ENCODE assay signal across 19 cellular contexts in genomic region chr14:90561920-90562319, GRCh38.
DNase-seq lines count a peak whose midpoint lies in the region; ATAC-seq, FAIRE-seq and TF ChIP-seq lines count a peak whose summit lies in the region.
"Had no signal": no experiment of that assay in that cellular context is flagged by ENCODE, and none has a peak within 500 bp of the region (broad histone marks: within the 10 kb centered on the region; RNA-seq: fewer than 3 reads in every experiment).

No MANE protein-coding gene starts in this region.

- no peak overlapping the region for H3K56ac ChIP-seq in H1 (replicated peaks; ENCODE audit: insufficient read length, low read depth, low read length)

- peaks cover 0 to 5% (median under 1%) of the 10 kb centered on the region in 4 experiments; a peak in 3 of 7 replicates for H3K4me1 ChIP-seq in H1 (replicated peaks in 1 of 4; ENCODE audit: control insufficient read depth in 3 of 4, insufficient read depth in 4 of 4, low read length in 3 of 4)
- no peaks in the 10 kb centered on the region for H3K4me1 ChIP-seq in aorta (ENCODE audit: control insufficient read depth in 1 of 2, insufficient read depth in 2 of 2, low read length in 2 of 2)
- H3K4me1 ChIP-seq: HAP-1 had no signal

- no peak overlapping the region for H4K91ac ChIP-seq in H1 (replicated peaks; ENCODE audit: insufficient read length, low read length)

- CTCF ChIA-PET in H1 (lab: Charles Lee; ENCODE audit: partially characterized antibody) = interaction anchor here (0.9 to 3.4 kb wide), 12 partner anchors 7 to 196 kb away, joined by 3 to 12 read pairs (median 4); no protein-coding TSS in a partner anchor

- no peak overlapping the region for H2BK5ac ChIP-seq in H1 (ENCODE audit: low read depth, low read length)

- 0 out of 2 replicates have a peak overlapping the region, but pooled peaks have one; percentile 4 for H4K8ac ChIP-seq in H1 (ENCODE audit: extremely low read depth, insufficient read depth, low read length)

- no peak overlapping the region for H3K27ac Mint-ChIP-seq in natural killer cell treated with Interleukin-12 subunit alpha and Interleukin-12 subunit beta and Interleukin-15 and Interleukin-18, amount 100 ng/mL, for 72 hours
- no peak overlapping the region for H3K27ac Mint-ChIP-seq in natural killer cell
- no peak overlapping the region for H3K27ac Mint-ChIP-seq in stimulated activated memory B cell treated with anti-CD40 and anti-IgM and Interleukin-4, amounts not matched to agents 10 μg/mL and 1 μg/mL and 100 μg/mL, for 72 hours
- H3K27ac Mint-ChIP-seq in endothelial cell (ENCODE audit: unreplicated experiment) = no peak overlapping the region
- H3K27ac Mint-ChIP-seq: CD4-positive, alpha-beta memory T cell; GM23338; HFFc6 had no signal

- TF ChIP-seq CTCF in natural killer cell (IDR thresholded peaks at IDR 0.05) (no peak), H1 (IDR thresholded peaks at IDR 0.05; ENCODE audit: control extremely low read depth in 1 of 3, insufficient read depth in 1 of 3, low read depth in 1 of 3, low read length in 3 of 3) (no peak), endothelial cell (IDR thresholded peaks at IDR 0.05; ENCODE audit: unreplicated experiment) (no peak)

- DNase-seq in natural killer cell treated with Interleukin-12 subunit alpha and Interleukin-12 subunit beta and Interleukin-15 and Interleukin-18, amount 100 ng/mL, for 72 hours (ENCODE audit: low spot score) = peak; percentile 12
- DNase-seq in natural killer cell = no peak
- DNase-seq in H1 (ENCODE audit: low read depth in 1 of 2, low spot score in 2 of 2) = no peak
- DNase-seq in aorta = peak; percentile 29 to 70
- DNase-seq in endothelial cell (ENCODE audit: low spot score) = no peak
- no peak for DNase-seq in stimulated activated naive CD4-positive, alpha-beta T cell treated with Interleukin-2 at 50 U/mL for 16 hours (lab: John Stamatoyannopoulos, UW)
- DNase-seq in LoVo (ENCODE audit: low spot score) = no peak
- DNase-seq: Calu3; CD4-positive, alpha-beta memory T cell; COR-L47; DMS53; GF-D8; HFFc6 had no signal

- WGBS in H1 (ENCODE audit: extremely low coverage in 1 of 2, insufficient coverage in 1 of 2, insufficient read length in 1 of 2, insufficient replicate concordance in 2 of 2, low coverage in 1 of 2, low lambda C conversion rate in 2 of 2, missing lambda C conversion rate in 1 of 2), 2 experiments = 87% methylated on average over 7 of the region's 7 CpGs; no CpG with 5 or more reads in 1 of the 2 experiments
- 94 to 96% methylated on average over 7 of the region's 7 CpGs for WGBS in aorta, 2 donors

- no peak overlapping the region for H3K23ac ChIP-seq in H1 (ENCODE audit: insufficient read length)

- no peak overlapping the region for H3K18ac ChIP-seq in H1 (ENCODE audit: extremely low read depth, low read length)

- no peak overlapping the region for H2AK5ac ChIP-seq in H1 (ENCODE audit: low read depth, low read length)

- no peaks in the 10 kb centered on the region for H3K27me3 Mint-ChIP-seq in natural killer cell treated with Interleukin-12 subunit alpha and Interleukin-12 subunit beta and Interleukin-15 and Interleukin-18, amount 100 ng/mL, for 72 hours
- no peaks in the 10 kb centered on the region for H3K27me3 Mint-ChIP-seq in natural killer cell (ENCODE audit: low read depth in 2 of 2)
- no peaks in the 10 kb centered on the region for H3K27me3 Mint-ChIP-seq in stimulated activated memory B cell treated with anti-CD40 and anti-IgM and Interleukin-4, amounts not matched to agents 10 μg/mL and 1 μg/mL and 100 μg/mL, for 72 hours
- peaks cover 2% of the 10 kb centered on the region for H3K27me3 Mint-ChIP-seq in endothelial cell (ENCODE audit: unreplicated experiment)
- H3K27me3 Mint-ChIP-seq: CD4-positive, alpha-beta memory T cell had no signal

- no peaks in the 10 kb centered on the region for H3K36me3 ChIP-seq in H1 (ENCODE audit: control insufficient read depth in 2 of 4, insufficient read depth in 4 of 4, low read length in 3 of 4)
- H3K36me3 ChIP-seq in aorta (ENCODE audit: control insufficient read depth in 1 of 2, insufficient read depth in 2 of 2, low read length in 1 of 2) = no peaks in the 10 kb centered on the region
- H3K36me3 ChIP-seq: HAP-1 had no signal

- no peak overlapping the region for H3K4me3 ChIP-seq in H1 (ENCODE audit: extremely low read depth in 1 of 4, insufficient read depth in 2 of 4, low read depth in 3 of 4, low read length in 4 of 4)
- H3K4me3 ChIP-seq in aorta (ENCODE audit: low read length in 2 of 2) = no peak overlapping the region
- H3K4me3 ChIP-seq: GM23338, HAP-1 had no signal

- H2BK12ac ChIP-seq in H1 (ENCODE audit: low read depth, low read length) = no peak overlapping the region

- no peaks in the 10 kb centered on the region for H3K36me3 Mint-ChIP-seq in natural killer cell treated with Interleukin-12 subunit alpha and Interleukin-12 subunit beta and Interleukin-15 and Interleukin-18, amount 100 ng/mL, for 72 hours
- H3K36me3 Mint-ChIP-seq in natural killer cell (no peaks in the 10 kb centered on the region), endothelial cell (ENCODE audit: low read depth, unreplicated experiment) (peaks cover 8% of the 10 kb centered on the region)
- H3K36me3 Mint-ChIP-seq in stimulated activated memory B cell treated with anti-CD40 and anti-IgM and Interleukin-4, amounts not matched to agents 10 μg/mL and 1 μg/mL and 100 μg/mL, for 72 hours = no peaks in the 10 kb centered on the region
- H3K36me3 Mint-ChIP-seq: CD4-positive, alpha-beta memory T cell had no signal

- intact Hi-C loops in natural killer cell (cut with micrococcal nuclease) = no loop called here
- intact Hi-C loops in aorta (cut with DNase I) = no loop called here

- peak overlapping the region; percentile 25 for H2BK15ac ChIP-seq in H1 (ENCODE audit: low read length)

- H2BK120ac ChIP-seq in H1 (replicated peaks; ENCODE audit: low read depth, low read length) = no peak overlapping the region

- H3K23me2 ChIP-seq in H1 (ENCODE audit: low read depth, low read length) = no peaks in the 10 kb centered on the region

- H3K79me2 ChIP-seq in H1 (ENCODE audit: control insufficient read depth in 1 of 2, insufficient read depth in 2 of 2, low read length in 2 of 2) = no peaks in the 10 kb centered on the region

- H3K4me1 Mint-ChIP-seq in natural killer cell treated with Interleukin-12 subunit alpha and Interleukin-12 subunit beta and Interleukin-15 and Interleukin-18, amount 100 ng/mL, for 72 hours (ENCODE audit: low read depth in 2 of 2) = no peaks in the 10 kb centered on the region
- H3K4me1 Mint-ChIP-seq in natural killer cell (no peaks in the 10 kb centered on the region), endothelial cell (ENCODE audit: unreplicated experiment) (no peaks in the 10 kb centered on the region)
- H3K4me1 Mint-ChIP-seq in stimulated activated memory B cell treated with anti-CD40 and anti-IgM and Interleukin-4, amounts not matched to agents 10 μg/mL and 1 μg/mL and 100 μg/mL, for 72 hours = no peaks in the 10 kb centered on the region
- H3K4me1 Mint-ChIP-seq: CD4-positive, alpha-beta memory T cell had no signal

- H4K5ac ChIP-seq in H1 (ENCODE audit: insufficient read length, low read depth, low read length) = no peak overlapping the region

- no peak overlapping the region for H3K4ac ChIP-seq in H1 (replicated peaks; ENCODE audit: insufficient read length, low read depth, low read length)

- no peak overlapping the region for H3K4me2 ChIP-seq in H1 (ENCODE audit: insufficient read depth in 1 of 2, low read depth in 2 of 2, low read length in 2 of 2)
- H3K4me2 ChIP-seq: GM23338 had no signal

- H3K9me3 Mint-ChIP-seq in natural killer cell treated with Interleukin-12 subunit alpha and Interleukin-12 subunit beta and Interleukin-15 and Interleukin-18, amount 100 ng/mL, for 72 hours = no peaks in the 10 kb centered on the region
- H3K9me3 Mint-ChIP-seq in natural killer cell (no peaks in the 10 kb centered on the region), endothelial cell (ENCODE audit: unreplicated experiment) (no peaks in the 10 kb centered on the region)
- H3K9me3 Mint-ChIP-seq in stimulated activated memory B cell treated with anti-CD40 and anti-IgM and Interleukin-4, amounts not matched to agents 10 μg/mL and 1 μg/mL and 100 μg/mL, for 72 hours = no peaks in the 10 kb centered on the region
- H3K9me3 Mint-ChIP-seq: CD4-positive, alpha-beta memory T cell; GM23338; HFFc6 had no signal

- no peaks in the 10 kb centered on the region for H4K20me1 ChIP-seq in H1 (replicated peaks in 1 of 2; ENCODE audit: control insufficient read depth in 1 of 2, insufficient read depth in 2 of 2, low read length in 2 of 2)

- POLR2A ChIA-PET in H1 (lab: Charles Lee; ENCODE audit: partially characterized antibody) = interaction anchor here (0.9 to 1.1 kb wide), 2 partner anchors 11 to 102 kb away, joined by 3 read pairs; no protein-coding TSS in a partner anchor

- no peak for TF ChIP-seq EP300 in H1 (IDR thresholded peaks at IDR 0.05; ENCODE audit: borderline replicate concordance in 1 of 2, low read depth in 2 of 2, low read length in 2 of 2)

- no peak overlapping the region for H3K4me3 Mint-ChIP-seq in natural killer cell treated with Interleukin-12 subunit alpha and Interleukin-12 subunit beta and Interleukin-15 and Interleukin-18, amount 100 ng/mL, for 72 hours
- no peak overlapping the region for H3K4me3 Mint-ChIP-seq in natural killer cell
- no peak overlapping the region for H3K4me3 Mint-ChIP-seq in stimulated activated memory B cell treated with anti-CD40 and anti-IgM and Interleukin-4, amounts not matched to agents 10 μg/mL and 1 μg/mL and 100 μg/mL, for 72 hours
- no peak overlapping the region for H3K4me3 Mint-ChIP-seq in endothelial cell (ENCODE audit: unreplicated experiment)
- H3K4me3 Mint-ChIP-seq: CD4-positive, alpha-beta memory T cell; GM23338; HFFc6 had no signal

- no peak overlapping the region for H3K9ac ChIP-seq in H1 (replicated peaks in 1 of 4; ENCODE audit: extremely low read depth in 1 of 4, low read depth in 3 of 4, low read length in 3 of 4)

- TF ChIP-seq POLR2A in H1 (IDR thresholded peaks at IDR 0.05; ENCODE audit: control extremely low read depth in 1 of 2, low read depth in 2 of 2, low read length in 2 of 2) = no peak

- H2AFZ ChIP-seq in H1 (ENCODE audit: low read length) = no peak overlapping the region
- H2AFZ ChIP-seq: GM23338 had no signal

- H3K14ac ChIP-seq in H1 (ENCODE audit: insufficient read length) = no peak overlapping the region

- H3K9me3 ChIP-seq in H1 (ENCODE audit: insufficient read depth in 2 of 2, low read depth in 1 of 2, low read length in 1 of 2) (peaks cover 0 to 3% of the 10 kb centered on the region in 2 experiments; a peak in 1 of 4 replicates), aorta (ENCODE audit: control insufficient read depth, low read length) (no peaks in the 10 kb centered on the region)
- H3K9me3 ChIP-seq: HAP-1 had no signal

- no peak for ATAC-seq in natural killer cell treated with Interleukin-12 subunit alpha and Interleukin-12 subunit beta and Interleukin-15 and Interleukin-18, amount 100 ng/mL, for 72 hours
- ATAC-seq in natural killer cell (no peak), aorta (ENCODE audit: low FRiP score) (no peak)
- peak; percentile 10 for ATAC-seq in stimulated activated memory B cell treated with anti-CD40 and anti-IgM and Interleukin-4, amounts not matched to agents 10 μg/mL and 1 μg/mL and 100 μg/mL, for 72 hours

- H3K27ac ChIP-seq in H1 (ENCODE audit: low read depth, low read length) (no peak overlapping the region), aorta (ENCODE audit: low read depth in 1 of 2, low read length in 2 of 2) (no peak overlapping the region)

- H2BK20ac ChIP-seq in H1 (ENCODE audit: low read length) = no peak overlapping the region

- TF ChIP-seq RAD21 in H1 (IDR thresholded peaks at IDR 0.05 in 1 of 2, conservative IDR thresholded peaks at IDR 0.05 in 1 of 2; ENCODE audit: low read depth in 2 of 2, low read length in 2 of 2) = no peak

- H3K27me3 ChIP-seq in H1 (replicated peaks in 1 of 4; ENCODE audit: control insufficient read depth in 3 of 4, extremely low read depth in 1 of 4, insufficient read depth in 3 of 4, low read length in 3 of 4) (no peaks in the 10 kb centered on the region), aorta (ENCODE audit: control insufficient read depth in 1 of 2, insufficient read depth in 2 of 2, low read length in 1 of 2) (no peaks in the 10 kb centered on the region)

- no peak for FAIRE-seq in H1 (lab: Jason Lieb, UNC)
- FAIRE-seq: GM12891, GM18507, H54 had no signal

- H3K79me1 ChIP-seq in H1 (ENCODE audit: low read depth, low read length) = no peaks in the 10 kb centered on the region

Comparison
In these comparisons a context has a peak if more than half of its experiments do, and no peak if none do; other contexts are left out.
1. DNase-seq: peak in natural killer cell treated with Interleukin-12 subunit alpha and Interleukin-12 subunit beta and Interleukin-15 and Interleukin-18, amount 100 ng/mL, for 72 hours (single experiment) and aorta (2 of 2); none in natural killer cell (single experiment), H1 (0 of 2), endothelial cell (single experiment), stimulated activated naive CD4-positive, alpha-beta T cell treated with Interleukin-2 at 50 U/mL for 16 hours (single experiment) and LoVo (single experiment).